In the genomic region with DNA sequence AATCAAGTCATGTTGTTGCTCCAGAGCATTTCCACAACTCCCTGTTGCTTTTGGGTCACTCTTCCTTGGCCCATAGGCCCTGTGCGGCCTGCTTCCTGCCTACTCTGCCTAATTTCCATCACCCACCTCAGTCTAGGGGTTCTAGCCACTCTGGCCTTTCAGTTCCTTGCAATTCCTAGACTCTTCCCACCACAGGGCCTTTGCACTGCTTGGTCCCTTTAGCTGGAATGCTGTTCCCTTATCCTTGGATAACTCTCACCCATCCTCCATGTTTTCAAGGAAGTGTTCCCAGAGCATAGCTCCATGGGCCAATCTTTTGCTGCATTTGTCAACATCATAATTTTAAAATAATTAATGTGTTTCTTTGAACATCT, we compare ENCODE assay signal across 26 cellular contexts. TPM values are rescaled to one million over a fixed set of nuclear protein-coding genes. Genes with fewer than 3 reads are reported as not detected.
"Had no signal": no experiment of that assay in that cellular context is flagged by ENCODE, and none has a peak within 500 bp of the region (broad histone marks: within the 10 kb centered on the region; RNA-seq: fewer than 3 reads in every experiment).

No MANE protein-coding gene starts in this region.

- H3K4me3 ChIP-seq: ovary, psoas muscle, right lobe of liver, sigmoid colon, stomach, thoracic aorta, thyroid gland, tibial nerve, upper lobe of left lung, vagina had no signal

- H3K4me1 Mint-ChIP-seq: stimulated activated effector memory CD8-positive, alpha-beta T cell treated with anti-CD3 and anti-CD28 coated beads, Interleukin-12 subunit alpha, Interleukin-12 subunit beta, amount 100 ng/mL, for 72 hours; stimulated activated naive B cell treated with anti-CD40 and anti-IgM and Interleukin-4, amounts not matched to agents 10 μg/mL and 1 μg/mL and 100 μg/mL, for 72 hours had no signal

- H3K4me3 Mint-ChIP-seq: naive thymus-derived CD8-positive, alpha-beta T cell; natural killer cell treated with Interleukin-12 subunit alpha and Interleukin-12 subunit beta and Interleukin-15 and Interleukin-18, amount 100 ng/mL, for 72 hours; stimulated activated effector memory CD8-positive, alpha-beta T cell treated with anti-CD3 and anti-CD28 coated beads, Interleukin-12 subunit alpha, Interleukin-12 subunit beta, amount 100 ng/mL, for 72 hours; stimulated activated naive B cell treated with anti-CD40 and anti-IgM and Interleukin-4, amounts not matched to agents 10 μg/mL and 1 μg/mL and 100 μg/mL, for 72 hours; stimulated activated naive CD8-positive, alpha-beta T cell treated with anti-CD3 and anti-CD28 coated beads, Interleukin-15, Interleukin-2, amounts not matched to agents 100 ng/mL and 50 ng/mL, for 24 hours had no signal

- H3K79me2 ChIP-seq: parathyroid adenoma had no signal

- DNase-seq: naive thymus-derived CD8-positive, alpha-beta T cell; occipital lobe; ovary; psoas muscle; right cardiac atrium; right lobe of liver; sigmoid colon; small intestine; stimulated activated CD4-positive, alpha-beta T cell treated with anti-CD3 and anti-CD28 coated beads, Interleukin-15, amount 100 ng/mL, for 24 hours; stimulated activated CD4-positive, alpha-beta T cell treated with anti-CD3 and anti-CD28 coated beads, Interleukin-2, amount 100 ng/mL, for 24 hours; stimulated activated CD4-positive, alpha-beta T cell treated with anti-CD3 and anti-CD28 coated beads, Interleukin-2, amount 100 ng/mL, for 48 hours; stimulated activated CD4-positive, alpha-beta T cell treated with anti-CD3 and anti-CD28 coated beads, Interleukin-4, amount 100 ng/mL, for 24 hours; stimulated activated naive B cell treated with anti-CD40 and anti-IgM and Interleukin-4, amounts not matched to agents 10 μg/mL and 1 μg/mL and 100 μg/mL, for 72 hours; stimulated activated naive CD4-positive, alpha-beta T cell treated with Interleukin-2 at 50 U/mL for 16 hours; stomach; thyroid gland; trophoblast cell had no signal

- H3K27ac ChIP-seq: ovary, parathyroid adenoma, psoas muscle, right lobe of liver, stomach, thoracic aorta, thyroid gland, tibial nerve, upper lobe of left lung, vagina had no signal

- H3K36me3 Mint-ChIP-seq: naive thymus-derived CD8-positive, alpha-beta T cell; natural killer cell treated with Interleukin-12 subunit alpha and Interleukin-12 subunit beta and Interleukin-15 and Interleukin-18, amount 100 ng/mL, for 72 hours; stimulated activated effector memory CD8-positive, alpha-beta T cell treated with anti-CD3 and anti-CD28 coated beads, Interleukin-12 subunit alpha, Interleukin-12 subunit beta, amount 100 ng/mL, for 72 hours; stimulated activated naive B cell treated with anti-CD40 and anti-IgM and Interleukin-4, amounts not matched to agents 10 μg/mL and 1 μg/mL and 100 μg/mL, for 72 hours had no signal

- H3K4me1 ChIP-seq: parathyroid adenoma, psoas muscle, right lobe of liver, thyroid gland, upper lobe of left lung had no signal

- H3K36me3 ChIP-seq: ovary, right lobe of liver, sigmoid colon, stomach, thoracic aorta, thyroid gland, tibial nerve, upper lobe of left lung, vagina had no signal

- H3K9ac ChIP-seq: parathyroid adenoma had no signal

- H3K9me3 ChIP-seq: ovary, psoas muscle, right lobe of liver, sigmoid colon, stomach, thoracic aorta, thyroid gland, tibial nerve, upper lobe of left lung, vagina had no signal

- H3K27me3 ChIP-seq: ovary, right lobe of liver, sigmoid colon, thyroid gland, tibial nerve, upper lobe of left lung, vagina had no signal

- H2AFZ ChIP-seq: parathyroid adenoma had no signal

- H3K9me3 Mint-ChIP-seq: naive thymus-derived CD8-positive, alpha-beta T cell; natural killer cell treated with Interleukin-12 subunit alpha and Interleukin-12 subunit beta and Interleukin-15 and Interleukin-18, amount 100 ng/mL, for 72 hours; stimulated activated effector memory CD8-positive, alpha-beta T cell treated with anti-CD3 and anti-CD28 coated beads, Interleukin-12 subunit alpha, Interleukin-12 subunit beta, amount 100 ng/mL, for 72 hours; stimulated activated naive B cell treated with anti-CD40 and anti-IgM and Interleukin-4, amounts not matched to agents 10 μg/mL and 1 μg/mL and 100 μg/mL, for 72 hours; stimulated activated naive CD8-positive, alpha-beta T cell treated with anti-CD3 and anti-CD28 coated beads, Interleukin-15, Interleukin-2, amounts not matched to agents 100 ng/mL and 50 ng/mL, for 24 hours had no signal

- H3K27ac Mint-ChIP-seq: natural killer cell treated with Interleukin-12 subunit alpha and Interleukin-12 subunit beta and Interleukin-15 and Interleukin-18, amount 100 ng/mL, for 72 hours; progenitor cell of endocrine pancreas; stimulated activated effector memory CD8-positive, alpha-beta T cell treated with anti-CD3 and anti-CD28 coated beads, Interleukin-12 subunit alpha, Interleukin-12 subunit beta, amount 100 ng/mL, for 72 hours; stimulated activated naive B cell treated with anti-CD40 and anti-IgM and Interleukin-4, amounts not matched to agents 10 μg/mL and 1 μg/mL and 100 μg/mL, for 72 hours; stimulated activated naive CD8-positive, alpha-beta T cell treated with anti-CD3 and anti-CD28 coated beads, Interleukin-15, Interleukin-2, amounts not matched to agents 100 ng/mL and 50 ng/mL, for 24 hours had no signal

- H3K27me3 Mint-ChIP-seq: progenitor cell of endocrine pancreas had no signal

RNA-seq across cellular contexts. Expression of gene EPHB2, which starts 18.7 kb away (rescaled TPM):
- total RNA-seq: natural killer cell treated with Interleukin-12 subunit alpha and Interleukin-12 subunit beta and Interleukin-15 and Interleukin-18, amount 100 ng/mL, for 72 hours had no signal
- polyA plus RNA-seq: naive thymus-derived CD8-positive, alpha-beta T cell had no signal
